9 cellular contexts compared by ENCODE assay signal in genomic region chr4:16199132-16199531, GRCh38. TPM values are rescaled to one million over a fixed set of nuclear protein-coding genes. Genes with fewer than 3 reads are reported as not detected.
DNase-seq lines count a peak whose midpoint lies in the region; TF ChIP-seq lines count a peak whose summit lies in the region.
"Had no signal": no experiment of that assay in that cellular context is flagged by ENCODE, and none has a peak within 500 bp of the region (broad histone marks: within the 10 kb centered on the region; RNA-seq: fewer than 3 reads in every experiment).

No MANE protein-coding gene starts in this region.

- H3K27ac ChIP-seq in mammary epithelial cell (ENCODE audit: insufficient read depth, low read depth, low read length) = no peak overlapping the region
- no peak overlapping the region for H3K27ac ChIP-seq in effector memory CD4-positive, alpha-beta T cell (ENCODE audit: insufficient read depth, low read length, poor library complexity, severe bottlenecking)

- H3K9me3 ChIP-seq in mammary epithelial cell (replicated peaks; ENCODE audit: insufficient read depth, low read length) = no peaks in the 10 kb centered on the region
- no peaks in the 10 kb centered on the region for H3K9me3 ChIP-seq in effector memory CD4-positive, alpha-beta T cell (ENCODE audit: control insufficient read depth, low read length)

- CTCF ChIA-PET in mammary epithelial cell (lab: Charles Lee; ENCODE audit: low non-redundant PET) = no interaction called here

- no peaks in the 10 kb centered on the region for H3K27me3 ChIP-seq in mammary epithelial cell (ENCODE audit: insufficient read depth, low read length)
- no peaks in the 10 kb centered on the region for H3K27me3 ChIP-seq in effector memory CD4-positive, alpha-beta T cell (replicated peaks; ENCODE audit: control insufficient read depth, insufficient read depth, low read length, poor library complexity, severe bottlenecking)

- TF ChIP-seq CTCF in mammary epithelial cell (conservative IDR thresholded peaks at IDR 0.05 in 1 of 2, IDR thresholded peaks at IDR 0.05 in 1 of 2; ENCODE audit: extremely low read depth in 1 of 2, insufficient read depth in 1 of 2, low read depth in 1 of 2, low read length in 2 of 2) = peak; percentile 23 to 44
- TF ChIP-seq CTCF in neural crest cell (conservative IDR thresholded peaks at IDR 0.05) = peak; percentile 60
- TF ChIP-seq CTCF in mesothelial cell of epicardium (IDR thresholded peaks at IDR 0.05; ENCODE audit: unreplicated experiment) = no peak

- peak; percentile 20 for DNase-seq in DMS 273 (lab: John Stamatoyannopoulos, UW; ENCODE audit: unreplicated experiment)
- DNase-seq in DMS 273 treated with DMSO at 0.1 percent for 48 hours (lab: John Stamatoyannopoulos, UW) = no peak
- peak; percentile 28 to 44 for DNase-seq in NCI-H2081 (lab: John Stamatoyannopoulos, UW)
- DNase-seq in mammary epithelial cell = no peak
- no peak for DNase-seq in neural crest cell (ENCODE audit: low read depth, low spot score)
- DNase-seq in effector memory CD4-positive, alpha-beta T cell = no peak
- DNase-seq in middle frontal gyrus (ENCODE audit: extremely low spot score, low spot score) = no peak
- no peak for DNase-seq in mesothelial cell of epicardium (ENCODE audit: low spot score in 2 of 2, unreplicated experiment in 2 of 2)
- DNase-seq: activated CD4-positive, CD25-positive, alpha-beta regulatory T cell treated with anti-CD3 and anti-CD28 coated beads, Interleukin-2, amount 50 U/mL, for 72 hours had no signal

- no TSS peak for BruUV-seq in mammary epithelial cell (replicated peaks; lab: Mats Ljungman, UMichigan)

- H3K4me1 ChIP-seq in mammary epithelial cell (ENCODE audit: insufficient read depth, low read length) = peaks cover 12% of the 10 kb centered on the region
- H3K4me1 ChIP-seq in effector memory CD4-positive, alpha-beta T cell (ENCODE audit: control insufficient read depth, insufficient read depth, low read length, poor library complexity, severe bottlenecking) = no peaks in the 10 kb centered on the region

- H3K27ac Mint-ChIP-seq in neural crest cell (ENCODE audit: unreplicated experiment) (no peak overlapping the region), mesothelial cell of epicardium (no peak overlapping the region)

- H3K9me3 Mint-ChIP-seq in neural crest cell (no peaks in the 10 kb centered on the region), mesothelial cell of epicardium (no peaks in the 10 kb centered on the region)

- H3K9ac ChIP-seq in mammary epithelial cell (ENCODE audit: insufficient read depth, low read length) = no peak overlapping the region

- H3K4me2 ChIP-seq in mammary epithelial cell (ENCODE audit: insufficient read depth, low read depth, low read length) = no peak overlapping the region

- intact Hi-C loops in mammary epithelial cell (cut with micrococcal nuclease) = loop anchor here (1.0 kb wide), 1 partner anchor 173 kb away; no protein-coding TSS in a partner anchor

- H4K20me1 ChIP-seq in mammary epithelial cell (ENCODE audit: insufficient read depth, low read length) = no peaks in the 10 kb centered on the region

- H3K36me3 ChIP-seq in mammary epithelial cell (ENCODE audit: insufficient read depth, low read length) = no peaks in the 10 kb centered on the region
- H3K36me3 ChIP-seq in effector memory CD4-positive, alpha-beta T cell (ENCODE audit: control insufficient read depth, insufficient read depth, low read length) = peaks cover 3% of the 10 kb centered on the region

- no peak overlapping the region for H2AFZ ChIP-seq in mammary epithelial cell (ENCODE audit: low read depth, low read length)

- no peaks in the 10 kb centered on the region for H3K27me3 Mint-ChIP-seq in neural crest cell (ENCODE audit: low read depth)
- H3K27me3 Mint-ChIP-seq in mesothelial cell of epicardium (ENCODE audit: low read depth) = no peaks in the 10 kb centered on the region

- H3K36me3 Mint-ChIP-seq in neural crest cell (ENCODE audit: low read depth) (no peaks in the 10 kb centered on the region), mesothelial cell of epicardium (no peaks in the 10 kb centered on the region)

- H3K4me3 ChIP-seq in mammary epithelial cell (replicated peaks in 1 of 3; ENCODE audit: insufficient read depth in 1 of 3, low read depth in 2 of 3, low read length in 3 of 3) = no peak overlapping the region
- H3K4me3 ChIP-seq in effector memory CD4-positive, alpha-beta T cell (ENCODE audit: insufficient read depth, low read depth, low read length, poor library complexity, severe bottlenecking) = no peak overlapping the region

- dilution Hi-C loops in mammary epithelial cell (cut with HindIII; ENCODE audit: low sequenced_read_pairs) = no loop called here

- H3K4me3 Mint-ChIP-seq in neural crest cell = no peak overlapping the region
- no peak overlapping the region for H3K4me3 Mint-ChIP-seq in mesothelial cell of epicardium

- no peaks in the 10 kb centered on the region for H3K79me2 ChIP-seq in mammary epithelial cell (ENCODE audit: insufficient read depth, low read length)

- in situ Hi-C loops in mammary epithelial cell (cut with MboI; ENCODE audit: low sequenced_read_pairs in 2 of 2) = loop anchor here in 1 of 2 donors (5.0 kb wide), 1 partner anchor 172 kb away; no protein-coding TSS in a partner anchor

- H3K4me1 Mint-ChIP-seq in neural crest cell = peaks cover 18% of the 10 kb centered on the region
- H3K4me1 Mint-ChIP-seq in mesothelial cell of epicardium = peaks cover 27% of the 10 kb centered on the region

RNA-seq across cellular contexts. Expression of gene TAPT1, which starts 27.1 kb away (rescaled TPM):
- total RNA-seq in mammary epithelial cell (10 to 100 TPM; 16.2 to 21.1 TPM), neural crest cell (18.1 and 23.6 TPM in 2 replicates), mesothelial cell of epicardium (38.7 to 42.6 TPM (median 41.2 TPM) in 3 replicates)
- polyA plus RNA-seq in mammary epithelial cell = 7.8 TPM
- polyA minus RNA-seq in mammary epithelial cell = 7.9 TPM

Comparison
In these comparisons a context has a peak if more than half of its experiments do, and no peak if none do; other contexts are left out.
1. DNase-seq: peak in DMS 273 (single experiment) and NCI-H2081 (2 of 2); none in DMS 273 treated with DMSO at 0.1 percent for 48 hours (single experiment), mammary epithelial cell (single experiment), neural crest cell (single experiment), effector memory CD4-positive, alpha-beta T cell (0 of 3), middle frontal gyrus (single experiment) and mesothelial cell of epicardium (0 of 2).